In the genomic region with DNA sequence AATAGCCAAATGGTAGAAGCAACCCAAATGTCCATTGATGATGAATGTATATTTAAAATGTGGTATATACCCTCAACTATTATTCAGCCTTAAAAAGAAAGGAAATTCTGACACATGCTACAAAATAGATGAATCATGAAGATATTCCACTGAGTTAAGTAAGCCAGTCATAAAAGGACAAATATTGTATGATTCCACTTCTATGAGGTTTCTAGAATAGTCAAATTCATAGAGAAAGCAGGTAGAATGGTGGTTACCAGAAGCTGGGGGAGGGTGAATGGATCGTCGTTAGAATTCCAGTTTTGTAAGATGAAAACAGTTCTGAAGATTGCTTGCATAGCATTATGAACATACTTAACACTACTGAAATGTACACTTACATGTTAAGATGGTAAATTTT, we compare ENCODE assay signal across 1 cellular context.
TF ChIP-seq lines count a peak whose summit lies in the region.

No MANE protein-coding gene starts in this region.

TF ChIP-seq in K562, 482 proteins besides CTCF, POLR2A, EP300 and RAD21 (continued from another document):
- TF ChIP-seq ZNF592 (IDR thresholded peaks at IDR 0.05) = peak; percentile 37; the same call in 1 of the 2 replicates
